Comparison of ENCODE assay signal across 13 cellular contexts in genomic region chr16:81694494-81695285, GRCh38.
DNase-seq lines count a peak whose midpoint lies in the region; ATAC-seq and TF ChIP-seq lines count a peak whose summit lies in the region.
"Had no signal": no experiment of that assay in that cellular context is flagged by ENCODE, and none has a peak within 500 bp of the region (broad histone marks: within the 10 kb centered on the region; RNA-seq: fewer than 3 reads in every experiment).

No MANE protein-coding gene starts in this region.

- no peak overlapping the region for H3K4me3 ChIP-seq in foreskin fibroblast (ENCODE audit: low read depth in 1 of 2, low read length in 2 of 2)
- H3K4me3 ChIP-seq: pancreas, PC-9 had no signal

- H3K27me3 Mint-ChIP-seq in activated CD4-positive, alpha-beta T cell treated with anti-CD3 and anti-CD28 coated beads, Interleukin-2, amount 10 ng/mL, durations not matched to agents 24 days and 14 days: no peaks in the 10 kb centered on the region
- no peaks in the 10 kb centered on the region for H3K27me3 Mint-ChIP-seq in chondrocyte (ENCODE audit: low read depth)

- intact Hi-C loops in activated CD4-positive, alpha-beta T cell treated with anti-CD3 and anti-CD28 coated beads, Interleukin-2, amount 10 ng/mL, durations not matched to agents 24 days and 14 days (cut with micrococcal nuclease): no loop called here

- no peaks in the 10 kb centered on the region for H3K9me3 Mint-ChIP-seq in activated CD4-positive, alpha-beta T cell treated with anti-CD3 and anti-CD28 coated beads, Interleukin-2, amount 10 ng/mL, durations not matched to agents 24 days and 14 days
- no peaks in the 10 kb centered on the region for H3K9me3 Mint-ChIP-seq in chondrocyte (ENCODE audit: low read depth)

- H3K4me3 Mint-ChIP-seq in activated CD4-positive, alpha-beta T cell treated with anti-CD3 and anti-CD28 coated beads, Interleukin-2, amount 10 ng/mL, durations not matched to agents 24 days and 14 days: no peak overlapping the region
- H3K4me3 Mint-ChIP-seq in chondrocyte (ENCODE audit: unreplicated experiment): peak overlapping the region; percentile 26

- TF ChIP-seq CTCF in chondrocyte (IDR thresholded peaks at IDR 0.05): no peak
- TF ChIP-seq CTCF in foreskin fibroblast (IDR thresholded peaks at IDR 0.05; ENCODE audit: low read depth, low read length): no peak

- ATAC-seq in GM21515 (IDR thresholded peaks at IDR 0.05; ENCODE audit: unreplicated experiment): no peak
- ATAC-seq in GM21526 (IDR thresholded peaks at IDR 0.05; ENCODE audit: low FRiP score, unreplicated experiment): no peak
- ATAC-seq: pancreas had no signal

- DNase-seq in activated CD4-positive, alpha-beta T cell treated with anti-CD3 and anti-CD28 coated beads, Interleukin-2, amount 10 ng/mL, durations not matched to agents 24 days and 14 days: no peak
- no peak for DNase-seq in activated CD4-positive, alpha-beta T cell treated with anti-CD3 and anti-CD28 coated beads, Interleukin-2, amount 50 U/mL, for 1 hour
- no peak for DNase-seq in chondrocyte (ENCODE audit: low spot score)
- DNase-seq in myocyte (ENCODE audit: low read depth): peak; percentile 95
- peak; percentile 20 for DNase-seq in superior temporal gyrus (ENCODE audit: extremely low spot score)
- DNase-seq in foreskin fibroblast: no peak
- DNase-seq: activated gamma-delta T cell treated with Interleukin-2 at 50 U/mL for 16 hours; effector memory CD4-positive, alpha-beta T cell; NCI-H1105; PC-9 had no signal

- peaks cover 14% of the 10 kb centered on the region for H3K36me3 Mint-ChIP-seq in activated CD4-positive, alpha-beta T cell treated with anti-CD3 and anti-CD28 coated beads, Interleukin-2, amount 10 ng/mL, durations not matched to agents 24 days and 14 days (ENCODE audit: low read depth)
- peaks cover 6% of the 10 kb centered on the region for H3K36me3 Mint-ChIP-seq in chondrocyte (ENCODE audit: low read depth)

- peaks cover 6% of the 10 kb centered on the region for H3K4me1 Mint-ChIP-seq in activated CD4-positive, alpha-beta T cell treated with anti-CD3 and anti-CD28 coated beads, Interleukin-2, amount 10 ng/mL, durations not matched to agents 24 days and 14 days
- peaks cover 46% of the 10 kb centered on the region for H3K4me1 Mint-ChIP-seq in chondrocyte (ENCODE audit: low read depth)

- peak overlapping the region; percentile 48 for H3K27ac Mint-ChIP-seq in activated CD4-positive, alpha-beta T cell treated with anti-CD3 and anti-CD28 coated beads, Interleukin-2, amount 10 ng/mL, durations not matched to agents 24 days and 14 days
- peak overlapping the region; percentile 97 for H3K27ac Mint-ChIP-seq in chondrocyte (ENCODE audit: unreplicated experiment)

Comparison
In these comparisons a context has a peak if more than half of its experiments do, and no peak if none do; other contexts are left out.
1. DNase-seq: peak in myocyte (single experiment) and superior temporal gyrus (single experiment); none in activated CD4-positive, alpha-beta T cell treated with anti-CD3 and anti-CD28 coated beads, Interleukin-2, amount 10 ng/mL, durations not matched to agents 24 days and 14 days (single experiment), activated CD4-positive, alpha-beta T cell treated with anti-CD3 and anti-CD28 coated beads, Interleukin-2, amount 50 U/mL, for 1 hour (single experiment), chondrocyte (single experiment) and foreskin fibroblast (0 of 2).